ENCODE assay signal across 9 cellular contexts in the genomic region with DNA sequence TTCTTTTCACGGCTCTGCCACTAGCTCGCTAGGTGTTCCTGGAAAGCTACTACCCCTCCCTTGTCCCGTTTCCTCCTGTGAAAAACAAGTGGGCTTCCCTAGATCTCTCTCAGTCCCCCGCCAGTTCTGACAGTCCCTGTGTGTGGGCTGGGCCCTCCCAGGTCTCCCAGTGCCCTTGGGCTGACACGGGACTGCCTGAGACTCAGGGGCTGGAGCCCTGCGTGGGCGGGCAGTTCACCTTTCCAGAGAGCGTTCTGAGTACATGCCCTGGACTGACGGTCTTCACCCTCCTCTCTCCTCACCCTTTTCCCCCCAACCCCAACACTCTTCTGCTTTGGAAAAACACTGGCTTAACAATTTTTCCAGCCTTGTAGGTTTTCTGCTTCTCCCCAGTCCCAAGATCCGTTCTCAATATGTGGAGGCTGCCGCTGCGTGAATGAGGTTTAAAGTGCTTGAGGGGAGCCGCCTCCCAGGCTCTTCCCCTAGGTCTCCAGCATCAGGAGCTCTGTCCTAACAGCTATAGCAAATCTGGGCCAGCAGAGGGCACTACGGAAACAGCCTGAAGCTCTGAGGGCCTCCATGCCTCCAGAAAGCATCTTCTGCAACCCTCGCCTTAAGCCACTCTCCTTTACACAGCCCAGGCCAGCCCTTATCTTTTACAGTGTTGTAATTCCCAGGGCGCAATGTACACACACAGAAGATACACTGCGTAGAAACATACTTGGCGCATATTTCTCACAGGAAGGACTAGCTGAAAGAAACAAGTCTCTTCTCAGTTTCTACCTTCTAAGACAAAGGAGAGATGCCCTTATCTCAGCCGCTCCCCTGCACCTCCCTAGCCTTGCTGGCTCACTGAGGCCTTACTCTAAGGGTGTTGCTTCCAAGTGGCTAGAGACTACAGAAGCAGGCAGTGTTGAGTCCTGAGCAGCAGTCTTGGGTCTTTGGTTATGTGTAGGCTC. TPM values are rescaled to one million over a fixed set of nuclear protein-coding genes. Genes with fewer than 3 reads are reported as not detected.
DNase-seq lines count a peak whose midpoint lies in the region; ATAC-seq and TF ChIP-seq lines count a peak whose summit lies in the region.
"Had no signal": no experiment of that assay in that cellular context is flagged by ENCODE, and none has a peak within 500 bp of the region (broad histone marks: within the 10 kb centered on the region; RNA-seq: fewer than 3 reads in every experiment).

No MANE protein-coding gene starts in this region.

- H3K4me3 ChIP-seq in HFF-Myc (replicated peaks; ENCODE audit: low read depth, low read length) (no peak overlapping the region), fibroblast of mammary gland (ENCODE audit: control insufficient read depth, low read depth, low read length) (no peak overlapping the region)
- H3K4me3 ChIP-seq: gastrocnemius medialis had no signal

- peak; percentile 21 to 66 for DNase-seq in NCI-H526 (lab: John Stamatoyannopoulos, UW)
- no peak for DNase-seq in NCI-H526 treated with DMSO at 0.1 percent for 48 hours (lab: John Stamatoyannopoulos, UW)
- peak; percentile 2 for DNase-seq in HFF-Myc (ENCODE audit: extremely low read depth, low read depth)
- DNase-seq in NCI-H1092 treated with DMSO at 0.1 percent for 48 hours (lab: John Stamatoyannopoulos, UW): peak; percentile 84
- peak; percentile 70 for DNase-seq in activated CD4-positive, alpha-beta T cell treated with anti-CD3 and anti-CD28 coated beads for 48 hours
- peak; percentile 33 for DNase-seq in fibroblast of mammary gland (ENCODE audit: low read depth)
- peak; percentile 25 to 46 (median 44) for DNase-seq in stimulated activated CD4-positive, alpha-beta T cell treated with anti-CD3 and anti-CD28 coated beads, Interleukin-12 subunit alpha, Interleukin-12 subunit beta, amount 100 ng/mL, for 48 hours (ENCODE audit: low read depth in 2 of 3, low spot score in 1 of 3)
- DNase-seq in omental fat pad (ENCODE audit: low spot score): no peak
- DNase-seq: gastrocnemius medialis had no signal

- TF ChIP-seq CTCF in HFF-Myc (IDR thresholded peaks at IDR 0.05; ENCODE audit: low read depth, low read length, missing control alignments): peak; percentile 67
- peak; percentile 54 for TF ChIP-seq CTCF in fibroblast of mammary gland (conservative IDR thresholded peaks at IDR 0.05; ENCODE audit: control insufficient read depth, insufficient read depth, low read depth, low read length)
- no peak for TF ChIP-seq CTCF in omental fat pad (IDR thresholded peaks at IDR 0.05)

- ATAC-seq in omental fat pad (ENCODE audit: low FRiP score): no peak

RNA-seq across cellular contexts. Expression of a gene that starts 10.4 kb away (rescaled TPM):
- not detected for total RNA-seq in omental fat pad
- total RNA-seq: gastrocnemius medialis had no signal

RNA-seq across cellular contexts. Expression of a gene that starts 23.9 kb away (rescaled TPM):
- total RNA-seq in omental fat pad: not detected
- total RNA-seq: gastrocnemius medialis had no signal

Comparison
In these comparisons a context has a peak if more than half of its experiments do, and no peak if none do; other contexts are left out.
1. DNase-seq: peak in NCI-H526 (2 of 2), HFF-Myc (single experiment), NCI-H1092 treated with DMSO at 0.1 percent for 48 hours (single experiment), activated CD4-positive, alpha-beta T cell treated with anti-CD3 and anti-CD28 coated beads for 48 hours (single experiment), fibroblast of mammary gland (single experiment) and stimulated activated CD4-positive, alpha-beta T cell treated with anti-CD3 and anti-CD28 coated beads, Interleukin-12 subunit alpha, Interleukin-12 subunit beta, amount 100 ng/mL, for 48 hours (3 of 3); none in NCI-H526 treated with DMSO at 0.1 percent for 48 hours (single experiment) and omental fat pad (single experiment).
2. CTCF ChIP-seq: peak in HFF-Myc (single experiment) and fibroblast of mammary gland (single experiment); none in omental fat pad (0 of 3).